15 cellular contexts compared by ENCODE assay signal in genomic region chr7:12567015-12567414, GRCh38. TPM values are rescaled to one million over a fixed set of nuclear protein-coding genes. Genes with fewer than 3 reads are reported as not detected.
DNase-seq lines count a peak whose midpoint lies in the region; ATAC-seq and TF ChIP-seq lines count a peak whose summit lies in the region.
"Had no signal": no experiment of that assay in that cellular context is flagged by ENCODE, and none has a peak within 500 bp of the region (broad histone marks: within the 10 kb centered on the region; RNA-seq: fewer than 3 reads in every experiment).

No MANE protein-coding gene starts in this region.

- no peaks in the 10 kb centered on the region for H3K36me3 Mint-ChIP-seq in natural killer cell treated with Interleukin-12 subunit alpha and Interleukin-12 subunit beta and Interleukin-15 and Interleukin-18, amount 100 ng/mL, for 72 hours
- H3K36me3 Mint-ChIP-seq in endothelial cell (ENCODE audit: low read depth, unreplicated experiment) = no peaks in the 10 kb centered on the region
- H3K36me3 Mint-ChIP-seq: immature natural killer cell had no signal

- no peak overlapping the region for H3K4me3 Mint-ChIP-seq in natural killer cell treated with Interleukin-12 subunit alpha and Interleukin-12 subunit beta and Interleukin-15 and Interleukin-18, amount 100 ng/mL, for 72 hours
- H3K4me3 Mint-ChIP-seq in endothelial cell (ENCODE audit: unreplicated experiment) = no peak overlapping the region
- H3K4me3 Mint-ChIP-seq: immature natural killer cell had no signal

- H3K27me3 ChIP-seq in GM23248 (replicated peaks; ENCODE audit: insufficient read depth) = peaks cover 20% of the 10 kb centered on the region
- H3K27me3 ChIP-seq: brain microvascular endothelial cell had no signal

- no peak overlapping the region for H3K4me3 ChIP-seq in GM23248
- H3K4me3 ChIP-seq: smooth muscle cell had no signal

- H3K4me2 ChIP-seq in GM23248 (ENCODE audit: unreplicated experiment) = no peak overlapping the region
- H3K4me2 ChIP-seq: smooth muscle cell had no signal

- H3K9ac ChIP-seq in GM23248 = no peak overlapping the region

- peak; percentile 82 for ATAC-seq in GM19043 (IDR thresholded peaks at IDR 0.05; ENCODE audit: low read depth, unreplicated experiment)
- ATAC-seq in HG03175 (IDR thresholded peaks at IDR 0.05; ENCODE audit: unreplicated experiment) = peak; percentile 76
- ATAC-seq in natural killer cell treated with Interleukin-12 subunit alpha and Interleukin-12 subunit beta and Interleukin-15 and Interleukin-18, amount 100 ng/mL, for 72 hours = no peak

- H3K36me3 ChIP-seq in GM23248 (ENCODE audit: low read depth) = no peaks in the 10 kb centered on the region
- H3K36me3 ChIP-seq: brain microvascular endothelial cell had no signal

- no peaks in the 10 kb centered on the region for H3F3A ChIP-seq in GM23248 (ENCODE audit: insufficient read depth)

- in situ Hi-C loops in GM23248 (cut with MboI) = no loop called here

- H3K4me1 ChIP-seq in GM23248 (ENCODE audit: insufficient read depth) = no peaks in the 10 kb centered on the region

- H3K27ac ChIP-seq in GM23248 = no peak overlapping the region
- H3K27ac ChIP-seq: brain microvascular endothelial cell, epithelial cell of prostate had no signal

- H3K27me3 Mint-ChIP-seq in natural killer cell treated with Interleukin-12 subunit alpha and Interleukin-12 subunit beta and Interleukin-15 and Interleukin-18, amount 100 ng/mL, for 72 hours = peaks cover 16 to 52% of the 10 kb centered on the region in 2 donors
- peaks cover 4% of the 10 kb centered on the region for H3K27me3 Mint-ChIP-seq in endothelial cell (ENCODE audit: unreplicated experiment)

- H3K4me1 Mint-ChIP-seq in natural killer cell treated with Interleukin-12 subunit alpha and Interleukin-12 subunit beta and Interleukin-15 and Interleukin-18, amount 100 ng/mL, for 72 hours (ENCODE audit: low read depth in 2 of 2) = peaks cover 5 to 6% of the 10 kb centered on the region in 2 donors
- H3K4me1 Mint-ChIP-seq in endothelial cell (ENCODE audit: unreplicated experiment) = peaks cover 6% of the 10 kb centered on the region

- 15 to 40% methylated on average over 1 of the region's 1 CpG for WGBS in GM23248 (ENCODE audit: low coverage in 1 of 2, low lambda C conversion rate in 2 of 2, missing lambda C conversion rate in 2 of 2), 2 experiments

- H3K9me3 Mint-ChIP-seq in natural killer cell treated with Interleukin-12 subunit alpha and Interleukin-12 subunit beta and Interleukin-15 and Interleukin-18, amount 100 ng/mL, for 72 hours = no peaks in the 10 kb centered on the region
- no peaks in the 10 kb centered on the region for H3K9me3 Mint-ChIP-seq in endothelial cell (ENCODE audit: unreplicated experiment)

- DNase-seq in GM10266 (ENCODE audit: extremely low spot score) (peak; percentile 58), GM23248 (no peak), endothelial cell (ENCODE audit: low spot score) (no peak), ureter (ENCODE audit: low spot score) (no peak)
- DNase-seq in natural killer cell treated with Interleukin-12 subunit alpha and Interleukin-12 subunit beta and Interleukin-15 and Interleukin-18, amount 100 ng/mL, for 72 hours (ENCODE audit: low spot score) = no peak
- no peak for DNase-seq in stimulated activated CD4-positive, alpha-beta T cell treated with anti-CD3 and anti-CD28 coated beads, Interleukin-2, amount 100 ng/mL, for 24 hours
- DNase-seq: activated T-cell treated with anti-CD3 and anti-CD28 coated beads, Interleukin-2, amount 50 U/mL, for 1 hour; brain microvascular endothelial cell; immature natural killer cell; NCI-H1694 treated with DMSO at 0.1 percent for 48 hours; stimulated activated CD8-positive, alpha-beta memory T cell treated with anti-CD3 and anti-CD28 coated beads, Interleukin-4, amount 100 ng/mL, for 48 hours had no signal

- TF ChIP-seq CTCF in GM10266 (IDR thresholded peaks at IDR 0.05; ENCODE audit: control insufficient read depth, insufficient read depth, low read depth, missing control alignments) = no peak
- TF ChIP-seq CTCF in endothelial cell (IDR thresholded peaks at IDR 0.05; ENCODE audit: unreplicated experiment) = no peak

- no peaks in the 10 kb centered on the region for H3K9me2 ChIP-seq in GM23248 (ENCODE audit: insufficient read depth)

- no peaks in the 10 kb centered on the region for H3K9me3 ChIP-seq in GM23248 (ENCODE audit: low read depth)

- H3K79me2 ChIP-seq in GM23248 (ENCODE audit: insufficient read depth) = no peaks in the 10 kb centered on the region

- 0 out of 2 replicates have a peak overlapping the region, but pooled peaks have one; percentile 11 for H2AFZ ChIP-seq in GM23248

- H4K20me1 ChIP-seq in GM23248 (ENCODE audit: insufficient read depth) = no peaks in the 10 kb centered on the region

- H3K27ac Mint-ChIP-seq in natural killer cell treated with Interleukin-12 subunit alpha and Interleukin-12 subunit beta and Interleukin-15 and Interleukin-18, amount 100 ng/mL, for 72 hours = no peak overlapping the region
- no peak overlapping the region for H3K27ac Mint-ChIP-seq in endothelial cell (ENCODE audit: unreplicated experiment)
- H3K27ac Mint-ChIP-seq: immature natural killer cell had no signal

RNA-seq across cellular contexts. Expression of gene SCIN, which starts 3.5 kb away (rescaled TPM):
- 0.13 and 0.32 TPM in 2 replicates for total RNA-seq in GM23248 (2014; rRNA removed; shearing (Covaris generic))
- 0.64 and 0.68 TPM in 2 replicates for polyA plus RNA-seq in GM23248 (2016; fragmentation: Nextera tagmentation; extraction: Ambion mirVana)
- total RNA-seq in natural killer cell treated with Interleukin-12 subunit alpha and Interleukin-12 subunit beta and Interleukin-15 and Interleukin-18, amount 100 ng/mL, for 72 hours = not detected
- total RNA-seq in endothelial cell (ENCODE audit: unreplicated experiment) (8.2 TPM), ureter (20.2 TPM)
- polyA plus RNA-seq: immature natural killer cell had no signal

Comparison
In these comparisons a context has a peak if more than half of its experiments do, and no peak if none do; other contexts are left out.
1. ATAC-seq: peak in GM19043 (single experiment) and HG03175 (single experiment); none in natural killer cell treated with Interleukin-12 subunit alpha and Interleukin-12 subunit beta and Interleukin-15 and Interleukin-18, amount 100 ng/mL, for 72 hours (0 of 2).